9 cellular contexts compared by ENCODE assay signal in the genomic region with DNA sequence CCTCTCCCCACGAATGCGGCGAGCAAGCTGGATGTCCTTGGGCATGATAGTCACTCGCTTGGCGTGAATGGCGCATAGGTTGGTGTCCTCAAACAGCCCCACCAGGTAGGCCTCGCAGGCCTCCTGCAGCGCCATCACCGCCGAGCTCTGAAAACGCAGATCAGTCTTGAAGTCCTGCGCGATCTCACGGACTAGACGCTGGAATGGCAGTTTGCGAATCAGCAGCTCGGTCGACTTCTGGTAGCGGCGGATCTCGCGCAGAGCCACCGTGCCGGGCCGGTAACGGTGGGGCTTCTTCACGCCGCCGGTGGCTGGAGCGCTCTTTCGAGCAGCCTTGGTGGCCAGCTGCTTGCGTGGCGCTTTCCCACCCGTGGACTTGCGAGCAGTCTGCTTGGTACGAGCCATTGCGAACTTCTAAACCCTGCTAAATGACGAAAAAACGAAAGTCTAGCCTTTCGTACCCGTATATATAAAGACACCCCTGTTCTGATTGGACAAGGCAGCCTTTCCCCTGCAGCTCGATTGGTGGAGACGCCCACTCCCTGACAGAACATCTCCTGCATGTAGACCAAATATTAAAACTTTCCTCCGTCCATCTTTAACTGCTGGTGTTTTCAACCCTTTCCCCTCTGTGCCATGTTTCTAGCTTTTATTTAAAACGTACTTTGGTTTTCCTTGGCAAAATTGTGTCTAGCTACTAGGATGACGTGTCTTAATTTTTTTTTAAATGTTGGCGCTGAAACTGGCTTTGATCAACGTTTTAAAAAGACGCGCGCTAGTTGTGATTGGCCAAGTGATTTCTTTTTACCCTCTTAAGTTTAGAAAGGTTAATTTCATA.
A peak's percentile ranks its signal among the peaks of the same experiment; 100 is the strongest.
DNase-seq lines count a peak whose midpoint lies in the region; ATAC-seq, FAIRE-seq and TF ChIP-seq lines count a peak whose summit lies in the region.
"Had no signal": no experiment of that assay in that cellular context is flagged by ENCODE, and none has a peak within 500 bp of the region (broad histone marks: within the 10 kb centered on the region; RNA-seq: fewer than 3 reads in every experiment).

No MANE protein-coding gene starts in this region.

- H3K36me3 ChIP-seq in endothelial cell of umbilical vein (ENCODE audit: control insufficient read depth in 2 of 2, extremely low read depth in 1 of 2, insufficient read depth in 2 of 2, low read length in 2 of 2) = no peaks in the 10 kb centered on the region

- peak overlapping the region; percentile 1 to 98 (median 52) for H3K4me3 ChIP-seq in endothelial cell of umbilical vein (replicated peaks in 1 of 3; ENCODE audit: insufficient read depth in 1 of 3, low read depth in 1 of 3, low read length in 3 of 3)

- peak overlapping the region; percentile 100 for H3K27ac Mint-ChIP-seq in mesothelial cell of epicardium

- dilution Hi-C loops in endothelial cell of umbilical vein (cut with MboI; ENCODE audit: extremely low pct_ligation_motif_present, low sequenced_read_pairs) = no loop called here

- POLR2A ChIA-PET in endothelial cell of umbilical vein (lab: Charles Lee) = interaction anchor here (0.6 to 6.1 kb wide), 11 partner anchors 8 to 1696 kb away, joined by 3 to 122 read pairs (median 5); a partner anchor contains a TSS

- no peak for TF ChIP-seq CTCF in endothelial cell of umbilical vein (IDR thresholded peaks at IDR 0.05; ENCODE audit: extremely low read depth in 1 of 2, insufficient read depth in 1 of 2, low read depth in 1 of 2, low read length in 2 of 2)
- TF ChIP-seq CTCF in mesothelial cell of epicardium (IDR thresholded peaks at IDR 0.05; ENCODE audit: unreplicated experiment) = no peak

- H3K27ac ChIP-seq in endothelial cell of umbilical vein (ENCODE audit: insufficient read depth, low read depth, low read length) = peak overlapping the region; percentile 94

- H3K4me1 Mint-ChIP-seq in mesothelial cell of epicardium = peaks cover 32% of the 10 kb centered on the region

- peak; percentile 97 for TF ChIP-seq POLR2A in endothelial cell of umbilical vein (IDR thresholded peaks at IDR 0.05; ENCODE audit: low read depth, low read length)

- H3K9ac ChIP-seq in endothelial cell of umbilical vein (replicated peaks; ENCODE audit: extremely low read depth, insufficient read depth, low read length) = peak overlapping the region; percentile 99

- peak; percentile 91 for DNase-seq in CD1c-positive myeloid dendritic cell (ENCODE audit: extremely low spot score)
- DNase-seq in GM19239 (ENCODE audit: insufficient read length, low spot score) = no peak
- DNase-seq in NCI-H82 (lab: John Stamatoyannopoulos, UW) = peak; percentile 96
- peak; percentile 76 for DNase-seq in activated CD8-positive, alpha-beta memory T cell treated with anti-CD3 and anti-CD28 coated beads, Interleukin-2, amount 50 U/mL, for 1 hour (ENCODE audit: extremely low read depth)
- peak; percentile 96 for DNase-seq in endothelial cell of umbilical vein (ENCODE audit: low read depth, low spot score)
- peak in 1 of 2 experiments; percentile 73 for DNase-seq in mesothelial cell of epicardium (ENCODE audit: low spot score in 2 of 2, unreplicated experiment in 2 of 2)
- DNase-seq in stimulated activated naive CD4-positive, alpha-beta T cell (lab: John Stamatoyannopoulos, UW) = peak; percentile 69 to 94 (median 87)

- H3K4me3 Mint-ChIP-seq in mesothelial cell of epicardium = peak overlapping the region; percentile 97

- H3K9me1 ChIP-seq in endothelial cell of umbilical vein (replicated peaks; ENCODE audit: control insufficient read depth, extremely low read depth, insufficient read depth, low read length) = no peaks in the 10 kb centered on the region

- intact Hi-C loops in endothelial cell of umbilical vein (cut with micrococcal nuclease) = loop anchor here (1.0 to 5.0 kb wide), 2 partner anchors 8 to 1615 kb away; a partner anchor contains a TSS

- H3K4me2 ChIP-seq in endothelial cell of umbilical vein (ENCODE audit: insufficient read depth, low read length) = peak overlapping the region; percentile 70

- FAIRE-seq in GM19239 (lab: Jason Lieb, UNC) (peak; percentile 82), endothelial cell of umbilical vein (lab: Jason Lieb, UNC) (peak; percentile 77)
- FAIRE-seq: colon had no signal

- CTCF ChIA-PET in endothelial cell of umbilical vein (lab: Charles Lee) = interaction anchor here (1.1 to 4.5 kb wide), 8 partner anchors 8 to 75 kb away, joined by 3 to 25 read pairs (median 18); a partner anchor contains a TSS

- H2AFZ ChIP-seq in endothelial cell of umbilical vein (ENCODE audit: low read depth, low read length) = no peak overlapping the region

- BruUV-seq in endothelial cell of umbilical vein (replicated peaks; lab: Mats Ljungman, UMichigan) = TSS peak; percentile 72

- H3K4me1 ChIP-seq in endothelial cell of umbilical vein (ENCODE audit: control insufficient read depth, extremely low read depth, insufficient read depth, low read length) = peaks cover 19% of the 10 kb centered on the region

- no peaks in the 10 kb centered on the region for H3K9me3 ChIP-seq in endothelial cell of umbilical vein (replicated peaks; ENCODE audit: control insufficient read depth, insufficient read depth, low read length)

- no peaks in the 10 kb centered on the region for H3K9me3 Mint-ChIP-seq in mesothelial cell of epicardium

- no peaks in the 10 kb centered on the region for H3K36me3 Mint-ChIP-seq in mesothelial cell of epicardium

- H3K79me2 ChIP-seq in endothelial cell of umbilical vein (ENCODE audit: control insufficient read depth, insufficient read depth, low read length) = no peaks in the 10 kb centered on the region

- peak; percentile 35 for ATAC-seq in HG03521 (IDR thresholded peaks at IDR 0.05; ENCODE audit: unreplicated experiment)

- H3K27me3 ChIP-seq in endothelial cell of umbilical vein (ENCODE audit: control insufficient read depth in 2 of 2, insufficient read depth in 2 of 2, low read length in 2 of 2) = no peaks in the 10 kb centered on the region

- H3K27me3 Mint-ChIP-seq in mesothelial cell of epicardium (ENCODE audit: low read depth) = no peaks in the 10 kb centered on the region

- H4K20me1 ChIP-seq in endothelial cell of umbilical vein (replicated peaks; ENCODE audit: control insufficient read depth, extremely low read depth, insufficient read depth, low read length) = no peaks in the 10 kb centered on the region

TF ChIP-seq in endothelial cell of umbilical vein, 7 proteins besides CTCF, POLR2A, EP300 and RAD21:
- TF ChIP-seq EZH2 (IDR thresholded peaks at IDR 0.05; ENCODE audit: borderline replicate concordance, low read depth, low read length, severe bottlenecking) (no peak), POLR2AphosphoS5 (IDR thresholded peaks at IDR 0.05; ENCODE audit: insufficient read depth, low read depth, low read length) (peak; percentile 92), FOS (IDR thresholded peaks at IDR 0.05; ENCODE audit: borderline replicate concordance, insufficient read depth, low read length) (no peak), MYC (IDR thresholded peaks at IDR 0.05; ENCODE audit: low read depth, low read length) (no peak), GATA2 (IDR thresholded peaks at IDR 0.05; ENCODE audit: insufficient read depth, insufficient read length, low read depth, low read length) (no peak)
- TF ChIP-seq, protein P1, sequence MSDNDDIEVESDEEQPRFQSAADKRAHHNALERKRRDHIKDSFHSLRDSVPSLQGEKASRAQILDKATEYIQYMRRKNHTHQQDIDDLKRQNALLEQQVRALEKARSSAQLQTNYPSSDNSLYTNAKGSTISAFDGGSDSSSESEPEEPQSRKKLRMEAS (IDR thresholded peaks at IDR 0.05; ENCODE audit: insufficient read depth, insufficient read length) = no peak
TF ChIP-seq in endothelial cell of umbilical vein: peak in this region for 1.
